ENCODE assay signal across 7 cellular contexts in the genomic region with DNA sequence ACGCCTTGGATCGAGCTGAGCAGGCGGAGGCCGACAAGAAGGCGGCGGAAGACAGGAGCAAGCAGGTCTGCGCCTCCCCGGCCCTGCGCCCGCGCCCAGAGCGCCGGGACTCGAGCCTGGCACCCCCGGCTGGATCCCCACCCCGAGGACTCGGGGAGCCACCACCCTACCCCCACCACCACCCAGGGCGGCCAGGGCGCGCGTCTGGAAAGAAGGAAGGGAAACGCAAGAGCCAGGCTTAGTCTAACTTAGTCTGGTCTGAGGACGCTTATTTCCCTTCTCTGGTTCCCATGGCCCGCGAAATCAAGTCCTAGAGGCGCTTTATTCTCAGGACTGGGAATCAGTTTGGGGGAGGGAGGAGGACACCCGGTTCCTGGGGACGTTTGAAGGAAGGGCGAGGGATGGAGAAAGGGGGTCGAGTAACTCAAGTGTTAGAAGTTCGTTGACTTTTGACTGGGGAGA. TPM values are rescaled to one million over a fixed set of nuclear protein-coding genes. Genes with fewer than 3 reads are reported as not detected.
DNase-seq lines count a peak whose midpoint lies in the region; ATAC-seq lines count a peak whose summit lies in the region.

No MANE protein-coding gene starts in this region.

- peaks cover 19% of the 10 kb centered on the region for H3K4me1 Mint-ChIP-seq in activated T-cell treated with anti-CD3 and anti-CD28 coated beads, Interleukin-2, amount 50 U/mL, for 72 hours (ENCODE audit: low read depth)

- DNase-seq in HAP-1 (ENCODE audit: low spot score in 2 of 2) (peak in 1 of 2 experiments; percentile 40), right cardiac atrium (no peak), skeletal muscle cell (ENCODE audit: low read depth) (no peak), substantia nigra (lab: John Stamatoyannopoulos, UW) (no peak), OCI-M2 (lab: John Stamatoyannopoulos, UW; ENCODE audit: unreplicated experiment) (no peak)
- peak in 1 of 2 donors; percentile 9 for DNase-seq in activated T-cell treated with anti-CD3 and anti-CD28 coated beads, Interleukin-2, amount 50 U/mL, for 72 hours

- no peaks in the 10 kb centered on the region for H3K9me3 Mint-ChIP-seq in activated T-cell treated with anti-CD3 and anti-CD28 coated beads, Interleukin-2, amount 50 U/mL, for 72 hours

- H3K27me3 Mint-ChIP-seq in activated T-cell treated with anti-CD3 and anti-CD28 coated beads, Interleukin-2, amount 50 U/mL, for 72 hours (ENCODE audit: low read depth): peaks cover 78% of the 10 kb centered on the region

- H3K27me3 ChIP-seq in HAP-1 (ENCODE audit: low read depth) (no peaks in the 10 kb centered on the region), right cardiac atrium (ENCODE audit: control insufficient read depth, insufficient read depth) (no peaks in the 10 kb centered on the region)

- under 1% methylated on average over 31 of the region's 31 CpGs for WGBS in right cardiac atrium

- H3K27ac Mint-ChIP-seq in activated T-cell treated with anti-CD3 and anti-CD28 coated beads, Interleukin-2, amount 50 U/mL, for 72 hours: no peak overlapping the region

- H3K4me3 Mint-ChIP-seq in activated T-cell treated with anti-CD3 and anti-CD28 coated beads, Interleukin-2, amount 50 U/mL, for 72 hours: peak overlapping the region; percentile 83 to 88

- no peaks in the 10 kb centered on the region for H3K36me3 Mint-ChIP-seq in activated T-cell treated with anti-CD3 and anti-CD28 coated beads, Interleukin-2, amount 50 U/mL, for 72 hours (ENCODE audit: insufficient read depth in 2 of 2)

- H3K36me3 ChIP-seq in HAP-1 (replicated peaks): peaks cover 25% of the 10 kb centered on the region

- ATAC-seq in activated T-cell treated with anti-CD3 and anti-CD28 coated beads, Interleukin-2, amount 50 U/mL, for 72 hours (replicated peaks in 1 of 2): peak; percentile 33 to 36
- peak; percentile 0 to 10 for ATAC-seq in right cardiac atrium
- no peak for ATAC-seq in HG03108 (IDR thresholded peaks at IDR 0.05; ENCODE audit: unreplicated experiment)

- H3K9me3 ChIP-seq in HAP-1 (no peaks in the 10 kb centered on the region), right cardiac atrium (ENCODE audit: control insufficient read depth, low read length) (no peaks in the 10 kb centered on the region)

- H3K4me3 ChIP-seq in HAP-1 (peak overlapping the region; percentile 53), right cardiac atrium (ENCODE audit: low read length) (peak overlapping the region; percentile 86), skeletal muscle cell (ENCODE audit: low read depth, low read length) (peak overlapping the region; percentile 90)

- H3K4me1 ChIP-seq in HAP-1 (peaks cover 41% of the 10 kb centered on the region), right cardiac atrium (ENCODE audit: control insufficient read depth, insufficient read depth, low read length) (peaks cover 2% of the 10 kb centered on the region)

- intact Hi-C loops in right cardiac atrium (cut with DNase I): loop anchor here (5.0 to 10.0 kb wide), 5 partner anchors 108 to 258 kb away; no protein-coding TSS in a partner anchor

- H3K27ac ChIP-seq in right cardiac atrium (ENCODE audit: low read length): peak overlapping the region; percentile 63
- no peak overlapping the region for H3K27ac ChIP-seq in substantia nigra (ENCODE audit: low read depth, low read length, poor library complexity, severe bottlenecking)

- in situ Hi-C loops in HAP-1 (cut with MboI; ENCODE audit: low sequenced_read_pairs): no loop called here

RNA-seq across cellular contexts. Expression of gene TPM1, which starts 0.4 kb away (rescaled TPM):
- 1 to 10 TPM; 9.5 to 9.6 TPM for total RNA-seq in activated T-cell treated with anti-CD3 and anti-CD28 coated beads, Interleukin-2, amount 50 U/mL, for 72 hours
- total RNA-seq in right cardiac atrium: 1,000 to 10,000 TPM; 6,360 to 7,970 (median 7,200) TPM
- polyA plus RNA-seq in right cardiac atrium: 10,076 TPM

Comparison
In these comparisons a context has a peak if more than half of its experiments do, and no peak if none do; other contexts are left out.
1. RNA of gene TPM1, which starts 0.4 kb away (total RNA-seq): 6,360 to 7,970 TPM in right cardiac atrium; 9.5 to 9.6 TPM in activated T-cell treated with anti-CD3 and anti-CD28 coated beads, Interleukin-2, amount 50 U/mL, for 72 hours; every median in the first group is over 100 times any median in the second.
2. Peak in every context shown above with its lines, with median percentiles within 50 percentile points of each other: H3K4me3 ChIP-seq.